Comparison of ENCODE assay signal across 8 cellular contexts in genomic region chr11:111777094-111778046, GRCh38. TPM values are rescaled to one million over a fixed set of nuclear protein-coding genes. Genes with fewer than 3 reads are reported as not detected.
DNase-seq lines count a peak whose midpoint lies in the region; ATAC-seq and TF ChIP-seq lines count a peak whose summit lies in the region.

No MANE protein-coding gene starts in this region.

- ATAC-seq in GM18861 (IDR thresholded peaks at IDR 0.05; ENCODE audit: unreplicated experiment): peak; percentile 57
- peak; percentile 56 for ATAC-seq in HG03064 (IDR thresholded peaks at IDR 0.05; ENCODE audit: low read depth, unreplicated experiment)
- ATAC-seq in gastroesophageal sphincter: peak; percentile 82
- ATAC-seq in HG02763 (IDR thresholded peaks at IDR 0.05; ENCODE audit: unreplicated experiment): no peak

- TF ChIP-seq POLR2A in gastroesophageal sphincter (IDR thresholded peaks at IDR 0.05): no peak

- H3K27ac ChIP-seq in gastroesophageal sphincter: peak overlapping the region in 2 of 4 donors; percentile 0 to 14

- peaks cover 0 to 8% of the 10 kb centered on the region in 2 donors for H3K36me3 ChIP-seq in gastroesophageal sphincter

- H3K4me1 ChIP-seq in gastroesophageal sphincter: peaks cover 0 to 4% (median 0%) of the 10 kb centered on the region in 3 donors

- WGBS in gastroesophageal sphincter (ENCODE audit: low coverage in 1 of 2), 2 donors: 42 to 57% methylated on average over 3 to 4 of the region's 4 CpGs

- no peak for TF ChIP-seq EP300 in gastroesophageal sphincter (IDR thresholded peaks at IDR 0.05)

- H3K4me3 ChIP-seq in WI38 (ENCODE audit: low read depth, low read length) (no peak overlapping the region), gastroesophageal sphincter (no peak overlapping the region)

- DNase-seq in COR-L47 (lab: John Stamatoyannopoulos, UW): peak; percentile 54
- peak; percentile 63 for DNase-seq in NCI-H2107 treated with DMSO at 0.1 percent for 48 hours (lab: John Stamatoyannopoulos, UW; ENCODE audit: unreplicated experiment)
- peak; percentile 94 for DNase-seq in pons (ENCODE audit: low spot score)

- no peaks in the 10 kb centered on the region for H3K9me3 ChIP-seq in gastroesophageal sphincter

- TF ChIP-seq CTCF in WI38 (IDR thresholded peaks at IDR 0.05; ENCODE audit: low read depth, low read length) (peak; percentile 49), gastroesophageal sphincter (IDR thresholded peaks at IDR 0.05) (peak; percentile 60 to 90 (median 82))

- H3K27me3 ChIP-seq in gastroesophageal sphincter: no peaks in the 10 kb centered on the region

RNA-seq across cellular contexts. Expression of gene PPP2R1B, which starts 11.2 kb away (rescaled TPM):
- 10 to 100 TPM; 11.1 to 21.9 (median 20.5) TPM for total RNA-seq in gastroesophageal sphincter
